In genomic region chr1:24957808-24958752, GRCh38 we compare ENCODE assay signal across 16 cellular contexts. TPM values are rescaled to one million over a fixed set of nuclear protein-coding genes. Genes with fewer than 3 reads are reported as not detected.
A peak's percentile ranks its signal among the peaks of the same experiment; 100 is the strongest.
DNase-seq lines count a peak whose midpoint lies in the region; ATAC-seq and TF ChIP-seq lines count a peak whose summit lies in the region.
"Had no signal": no experiment of that assay in that cellular context is flagged by ENCODE, and none has a peak within 500 bp of the region (broad histone marks: within the 10 kb centered on the region; RNA-seq: fewer than 3 reads in every experiment).

No MANE protein-coding gene starts in this region.

- no peak for TF ChIP-seq CTCF in CD4-positive, alpha-beta T cell (IDR thresholded peaks at IDR 0.05)
- no peak for TF ChIP-seq CTCF in GM12865 (IDR thresholded peaks at IDR 0.05; ENCODE audit: insufficient read depth, low read depth, low read length, missing control alignments)
- TF ChIP-seq CTCF in activated CD8-positive, alpha-beta T cell treated with anti-CD3 and anti-CD28 coated beads for 36 hours (IDR thresholded peaks at IDR 0.05) = no peak

- intact Hi-C loops in CD4-positive, alpha-beta T cell (cut with DNase I, micrococcal nuclease) = no loop called here
- intact Hi-C loops in activated CD8-positive, alpha-beta T cell treated with anti-CD3 and anti-CD28 coated beads for 36 hours (cut with micrococcal nuclease) = loop anchor here (5.0 kb wide), 1 partner anchor 34 kb away; no protein-coding TSS in a partner anchor

- DNase-seq in CD4-positive, alpha-beta T cell = no peak
- no peak for DNase-seq in GM12865 (ENCODE audit: low read depth)
- DNase-seq in activated CD8-positive, alpha-beta T cell treated with anti-CD3 and anti-CD28 coated beads for 36 hours = no peak
- no peak for DNase-seq in memory B cell (ENCODE audit: low spot score in 2 of 2)
- no peak for DNase-seq in cerebellum (ENCODE audit: low spot score)
- DNase-seq in activated effector memory CD4-positive, alpha-beta T cell treated with anti-CD3 and anti-CD28 coated beads, Interleukin-2, amount 50 U/mL, for 16 hours = no peak
- no peak for DNase-seq in epidermal melanocyte (ENCODE audit: insufficient read length, low spot score)
- DNase-seq: left lung; NCI-H1092 treated with DMSO at 0.1 percent for 48 hours; pancreas; stimulated activated CD4-positive, alpha-beta T cell treated with anti-CD3 and anti-CD28 coated beads, Interleukin-4, amount 100 ng/mL, for 24 hours; stimulated activated CD8-positive, alpha-beta memory T cell treated with anti-CD3 and anti-CD28 coated beads, Interleukin-4, amount 100 ng/mL, for 48 hours; thyroid gland had no signal

- POLR2A ChIA-PET in CD4-positive, alpha-beta T cell (lab: Charles Lee) = no interaction called here
- POLR2A ChIA-PET in activated CD8-positive, alpha-beta T cell treated with anti-CD3 and anti-CD28 coated beads for 36 hours (lab: Charles Lee) = interaction anchor here (1.1 to 9.6 kb wide), 9 partner anchors 12 to 140 kb away, joined by 3 to 113 read pairs (median 8); partner anchors contain the start of gene RUNX3

- H3K27ac Mint-ChIP-seq in CD4-positive, alpha-beta T cell = peak overlapping the region; percentile 17
- H3K27ac Mint-ChIP-seq in activated CD8-positive, alpha-beta T cell treated with anti-CD3 and anti-CD28 coated beads for 36 hours = peak overlapping the region; percentile 97
- peak overlapping the region; percentile 60 for H3K27ac Mint-ChIP-seq in memory B cell
- H3K27ac Mint-ChIP-seq: WTC11 had no signal

- CTCF ChIA-PET in CD4-positive, alpha-beta T cell (lab: Charles Lee) = no interaction called here
- CTCF ChIA-PET in activated CD8-positive, alpha-beta T cell treated with anti-CD3 and anti-CD28 coated beads for 36 hours (lab: Charles Lee) = no interaction called here

- H3K36me3 Mint-ChIP-seq in CD4-positive, alpha-beta T cell (ENCODE audit: low read depth) = no peaks in the 10 kb centered on the region
- peaks cover 94% of the 10 kb centered on the region for H3K36me3 Mint-ChIP-seq in activated CD8-positive, alpha-beta T cell treated with anti-CD3 and anti-CD28 coated beads for 36 hours (ENCODE audit: low read depth)
- H3K36me3 Mint-ChIP-seq in memory B cell = no peaks in the 10 kb centered on the region
- H3K36me3 Mint-ChIP-seq: WTC11 had no signal

- no peaks in the 10 kb centered on the region for H3K27me3 ChIP-seq in CD4-positive, alpha-beta T cell (ENCODE audit: control insufficient read depth, insufficient read depth, low read length)
- H3K27me3 ChIP-seq: pancreas, thyroid gland had no signal

- peak overlapping the region; percentile 7 for H3K4me3 Mint-ChIP-seq in CD4-positive, alpha-beta T cell
- peak overlapping the region; percentile 99 for H3K4me3 Mint-ChIP-seq in activated CD8-positive, alpha-beta T cell treated with anti-CD3 and anti-CD28 coated beads for 36 hours
- peak overlapping the region; percentile 22 for H3K4me3 Mint-ChIP-seq in memory B cell
- H3K4me3 Mint-ChIP-seq: WTC11 had no signal

- no peak for ATAC-seq in CD4-positive, alpha-beta T cell (ENCODE audit: poor library complexity)
- no peak for ATAC-seq in activated CD8-positive, alpha-beta T cell treated with anti-CD3 and anti-CD28 coated beads for 36 hours
- no peak for ATAC-seq in memory B cell (ENCODE audit: low read depth)
- ATAC-seq: left lung, WTC11 had no signal

- no peak overlapping the region for H3K27ac ChIP-seq in CD4-positive, alpha-beta T cell (ENCODE audit: low read depth, low read length)
- H3K27ac ChIP-seq: left lung, pancreas, thyroid gland had no signal

- H3K4me3 ChIP-seq in GM12865 (ENCODE audit: low read depth, low read length) = peak overlapping the region; percentile 14
- H3K4me3 ChIP-seq: left lung, pancreas, thyroid gland had no signal

- no peaks in the 10 kb centered on the region for H3K9me3 Mint-ChIP-seq in CD4-positive, alpha-beta T cell
- H3K9me3 Mint-ChIP-seq in activated CD8-positive, alpha-beta T cell treated with anti-CD3 and anti-CD28 coated beads for 36 hours = no peaks in the 10 kb centered on the region
- no peaks in the 10 kb centered on the region for H3K9me3 Mint-ChIP-seq in memory B cell
- H3K9me3 Mint-ChIP-seq: WTC11 had no signal

- H3K9me3 ChIP-seq in CD4-positive, alpha-beta T cell (ENCODE audit: control insufficient read depth, low read length) = no peaks in the 10 kb centered on the region
- H3K9me3 ChIP-seq: left lung, pancreas, thyroid gland had no signal

- H3K4me1 Mint-ChIP-seq in CD4-positive, alpha-beta T cell (ENCODE audit: low read depth) = peaks cover 63% of the 10 kb centered on the region
- H3K4me1 Mint-ChIP-seq in activated CD8-positive, alpha-beta T cell treated with anti-CD3 and anti-CD28 coated beads for 36 hours (ENCODE audit: low read depth) = peaks cover 78% of the 10 kb centered on the region
- H3K4me1 Mint-ChIP-seq in memory B cell = peaks cover 44% of the 10 kb centered on the region
- H3K4me1 Mint-ChIP-seq: WTC11 had no signal

- H3K27me3 Mint-ChIP-seq in CD4-positive, alpha-beta T cell = no peaks in the 10 kb centered on the region
- no peaks in the 10 kb centered on the region for H3K27me3 Mint-ChIP-seq in activated CD8-positive, alpha-beta T cell treated with anti-CD3 and anti-CD28 coated beads for 36 hours
- no peaks in the 10 kb centered on the region for H3K27me3 Mint-ChIP-seq in memory B cell

RNA-seq across cellular contexts. Expression of gene RUNX3, which starts 28.0 kb away (rescaled TPM):
- 100 to 1,000 TPM; 202 to 209 TPM for total RNA-seq in CD4-positive, alpha-beta T cell
- total RNA-seq in activated CD8-positive, alpha-beta T cell treated with anti-CD3 and anti-CD28 coated beads for 36 hours = 100 to 1,000 TPM; 180 to 183 TPM
- total RNA-seq in cerebellum = not detected
- total RNA-seq: endothelial cell of umbilical vein, frontal cortex had no signal

Comparison
In these comparisons a context has a peak if more than half of its experiments do, and no peak if none do; other contexts are left out.
1. H3K27ac Mint-ChIP-seq: peak in every context shown above with its lines; median percentile 97 in activated CD8-positive, alpha-beta T cell treated with anti-CD3 and anti-CD28 coated beads for 36 hours; 60 in memory B cell; 17 in CD4-positive, alpha-beta T cell.
2. H3K4me3 Mint-ChIP-seq: peak in every context shown above with its lines; median percentile 99 in activated CD8-positive, alpha-beta T cell treated with anti-CD3 and anti-CD28 coated beads for 36 hours; 22 in memory B cell; 7 in CD4-positive, alpha-beta T cell.
3. RNA of gene RUNX3, which starts 28.0 kb away (total RNA-seq): 202 to 209 TPM in CD4-positive, alpha-beta T cell and 180 to 183 TPM in activated CD8-positive, alpha-beta T cell treated with anti-CD3 and anti-CD28 coated beads for 36 hours; not detected in cerebellum (single experiment); every median in the first group is over 100 times any median in the second.